ENCODE assay signal across 10 cellular contexts in genomic region chr19:39307233-39307821, GRCh38. TPM values are rescaled to one million over a fixed set of nuclear protein-coding genes. Genes with fewer than 3 reads are reported as not detected.
A peak's percentile ranks its signal among the peaks of the same experiment; 100 is the strongest.
DNase-seq lines count a peak whose midpoint lies in the region; ATAC-seq, FAIRE-seq and TF ChIP-seq lines count a peak whose summit lies in the region.
"Had no signal": no experiment of that assay in that cellular context is flagged by ENCODE, and none has a peak within 500 bp of the region (broad histone marks: within the 10 kb centered on the region; RNA-seq: fewer than 3 reads in every experiment).

No MANE protein-coding gene starts in this region.

- TF ChIP-seq CTCF in fibroblast of villous mesenchyme (IDR thresholded peaks at IDR 0.05; ENCODE audit: insufficient read depth, low read depth, low read length) (no peak), neural crest cell (conservative IDR thresholded peaks at IDR 0.05) (no peak)

- peak overlapping the region; percentile 64 for H3K4me3 Mint-ChIP-seq in neural crest cell

- H3K27ac Mint-ChIP-seq in neural crest cell (ENCODE audit: unreplicated experiment): no peak overlapping the region

- no peaks in the 10 kb centered on the region for H3K9me3 Mint-ChIP-seq in neural crest cell
- H3K9me3 Mint-ChIP-seq: naive thymus-derived CD4-positive, alpha-beta T cell had no signal

- DNase-seq in DMS79 (lab: John Stamatoyannopoulos, UW): peak; percentile 11
- DNase-seq in NCI-H345 treated with DMSO at 0.1 percent for 48 hours (lab: John Stamatoyannopoulos, UW; ENCODE audit: unreplicated experiment): peak; percentile 65
- no peak for DNase-seq in fibroblast of villous mesenchyme (ENCODE audit: low read depth)
- DNase-seq in neural crest cell (ENCODE audit: low read depth, low spot score): no peak
- no peak for DNase-seq in stimulated activated CD4-positive, alpha-beta T cell treated with anti-CD3 and anti-CD28 coated beads, Interleukin-4, amount 100 ng/mL, for 4 hours
- no peak for DNase-seq in urothelium cell line (ENCODE audit: low spot score)
- no peak for DNase-seq in stimulated activated CD8-positive, alpha-beta memory T cell treated with anti-CD3 and anti-CD28 coated beads, Interleukin-4, amount 100 ng/mL, for 48 hours
- DNase-seq: activated CD4-positive, alpha-beta T cell treated with anti-CD3 and anti-CD28 coated beads, Interleukin-2, amount 50 U/mL, for 48 hours; naive thymus-derived CD4-positive, alpha-beta T cell had no signal

- peaks cover 84% of the 10 kb centered on the region for H3K27me3 Mint-ChIP-seq in neural crest cell (ENCODE audit: low read depth)

- H3K4me3 ChIP-seq in fibroblast of villous mesenchyme (ENCODE audit: low read depth, low read length): peak overlapping the region; percentile 25

- H3K4me1 Mint-ChIP-seq in neural crest cell: peaks cover 18% of the 10 kb centered on the region

- no peaks in the 10 kb centered on the region for H3K36me3 Mint-ChIP-seq in neural crest cell (ENCODE audit: low read depth)

- FAIRE-seq in urothelium cell line (lab: Jason Lieb, UNC): no peak

- no peak for ATAC-seq in GM21825 (IDR thresholded peaks at IDR 0.05; ENCODE audit: unreplicated experiment)
- ATAC-seq: naive thymus-derived CD4-positive, alpha-beta T cell had no signal

RNA-seq across cellular contexts. Expression of gene IFNL1, which starts 11.1 kb away (rescaled TPM):
- total RNA-seq in fibroblast of villous mesenchyme: not detected in 2 replicates
- not detected in 2 replicates for total RNA-seq in neural crest cell
- total RNA-seq: naive thymus-derived CD4-positive, alpha-beta T cell had no signal

RNA-seq across cellular contexts. Expression of gene LRFN1, which starts 13.3 kb away (rescaled TPM):
- total RNA-seq in fibroblast of villous mesenchyme (under 0.01 TPM in 1 of 2 replicates, not detected in the other), neural crest cell (4.9 and 5.1 TPM in 2 replicates)

RNA-seq across cellular contexts. Expression of gene GMFG, which starts 28.5 kb away (rescaled TPM):
- total RNA-seq in fibroblast of villous mesenchyme: 0.86 and 1.6 TPM in 2 replicates
- 0.65 TPM in 1 of 2 replicates, not detected in the other for total RNA-seq in neural crest cell

RNA-seq across cellular contexts. Expression of gene SAMD4B, which starts 34.9 kb away (rescaled TPM):
- 38.0 and 45.7 TPM in 2 replicates for total RNA-seq in fibroblast of villous mesenchyme
- total RNA-seq in neural crest cell: 158 and 164 TPM in 2 replicates

RNA-seq across cellular contexts. Expression of gene IFNL2, which starts 39.1 kb away (rescaled TPM):
- not detected in 2 replicates for total RNA-seq in fibroblast of villous mesenchyme
- not detected in 2 replicates for total RNA-seq in neural crest cell
- total RNA-seq: naive thymus-derived CD4-positive, alpha-beta T cell had no signal

Comparison
In these comparisons a context has a peak if more than half of its experiments do, and no peak if none do; other contexts are left out.
1. DNase-seq: peak in DMS79 (single experiment) and NCI-H345 treated with DMSO at 0.1 percent for 48 hours (single experiment); none in fibroblast of villous mesenchyme (single experiment), neural crest cell (single experiment), stimulated activated CD4-positive, alpha-beta T cell treated with anti-CD3 and anti-CD28 coated beads, Interleukin-4, amount 100 ng/mL, for 4 hours (0 of 2), urothelium cell line (single experiment) and stimulated activated CD8-positive, alpha-beta memory T cell treated with anti-CD3 and anti-CD28 coated beads, Interleukin-4, amount 100 ng/mL, for 48 hours (single experiment).